ENCODE assay signal across 1 cellular context in the genomic region with DNA sequence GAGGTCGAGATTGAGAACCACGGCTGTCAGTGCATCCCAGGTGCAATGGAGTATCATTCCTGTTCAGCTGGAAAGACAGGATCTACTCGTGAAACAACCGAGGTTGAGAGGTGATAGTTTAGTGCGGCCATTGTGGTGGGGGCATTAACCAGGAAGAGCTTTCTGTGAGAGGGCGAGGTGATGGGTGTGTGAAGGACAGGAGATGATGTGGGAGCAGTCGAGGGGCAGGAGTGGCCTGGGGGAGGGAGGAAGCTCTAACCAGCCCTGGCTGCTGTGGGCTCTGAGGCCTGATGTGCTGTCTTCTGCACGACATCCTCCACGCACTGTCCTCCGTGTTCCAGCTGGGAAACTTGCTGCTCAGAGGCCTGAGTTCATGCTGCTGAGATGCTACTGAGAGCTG.
TF ChIP-seq lines count a peak whose summit lies in the region.

No MANE protein-coding gene starts in this region.

TF ChIP-seq in HepG2, 621 proteins besides CTCF, POLR2A, EP300 and RAD21 (continues in another document):
- TF ChIP-seq ZNF598 (CRISPR knock-in tag; IDR thresholded peaks at IDR 0.05; ENCODE audit: borderline replicate concordance) = peak; percentile 70; the same call in 1 of the 2 replicates
- TF ChIP-seq, protein P1, sequence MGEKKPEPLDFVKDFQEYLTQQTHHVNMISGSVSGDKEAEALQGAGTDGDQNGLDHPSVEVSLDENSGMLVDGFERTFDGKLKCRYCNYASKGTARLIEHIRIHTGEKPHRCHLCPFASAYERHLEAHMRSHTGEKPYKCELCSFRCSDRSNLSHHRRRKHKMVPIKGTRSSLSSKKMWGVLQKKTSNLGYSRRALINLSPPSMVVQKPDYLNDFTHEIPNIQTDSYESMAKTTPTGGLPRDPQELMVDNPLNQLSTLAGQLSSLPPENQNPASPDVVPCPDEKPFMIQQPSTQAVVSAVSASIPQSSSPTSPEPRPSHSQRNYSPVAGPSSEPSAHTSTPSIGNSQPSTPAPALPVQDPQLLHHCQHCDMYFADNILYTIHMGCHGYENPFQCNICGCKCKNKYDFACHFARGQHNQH (CRISPR knock-in tag; IDR thresholded peaks at IDR 0.05) = no peak
- TF ChIP-seq CENPX (CRISPR knock-in tag; IDR thresholded peaks at IDR 0.05) = no peak
- peak; percentile 85 for TF ChIP-seq RBM22 (optimal IDR thresholded peaks at IDR 0.05; ENCODE audit: low read length)
- TF ChIP-seq NRL (CRISPR knock-in tag; IDR thresholded peaks at IDR 0.05; ENCODE audit: borderline replicate concordance) = peak; percentile 25; the same call in 1 of the 2 replicates
- TF ChIP-seq, protein P2, sequence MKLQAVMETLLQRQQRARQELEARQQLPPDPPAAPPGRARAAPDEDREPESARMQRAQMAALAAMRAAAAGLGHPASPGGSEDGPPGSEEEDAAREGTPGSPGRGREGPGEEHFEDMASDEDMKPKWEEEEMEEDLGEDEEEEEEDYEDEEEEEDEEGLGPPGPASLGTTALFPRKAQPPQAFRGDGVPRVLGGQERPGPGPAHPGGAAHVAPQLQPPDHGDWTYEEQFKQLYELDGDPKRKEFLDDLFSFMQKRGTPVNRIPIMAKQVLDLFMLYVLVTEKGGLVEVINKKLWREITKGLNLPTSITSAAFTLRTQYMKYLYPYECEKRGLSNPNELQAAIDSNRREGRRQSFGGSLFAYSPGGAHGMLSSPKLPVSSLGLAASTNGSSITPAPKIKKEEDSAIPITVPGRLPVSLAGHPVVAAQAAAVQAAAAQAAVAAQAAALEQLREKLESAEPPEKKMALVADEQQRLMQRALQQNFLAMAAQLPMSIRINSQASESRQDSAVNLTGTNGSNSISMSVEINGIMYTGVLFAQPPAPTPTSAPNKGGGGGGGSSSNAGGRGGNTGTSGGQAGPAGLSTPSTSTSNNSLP (IDR thresholded peaks at IDR 0.05; ENCODE audit: low read depth, low read length) = no peak
- peak; percentile 16; the same call in 1 of the 2 replicates for TF ChIP-seq SALL1 (CRISPR knock-in tag; IDR thresholded peaks at IDR 0.05)
- no peak for TF ChIP-seq PAF1 (CRISPR knock-in tag; IDR thresholded peaks at IDR 0.05)
- peak; percentile 64; the same call in 1 of the 2 replicates for TF ChIP-seq ZNF274 (CRISPR knock-in tag; IDR thresholded peaks at IDR 0.05)
- 0 out of 2 replicates have a peak, but pooled peaks have one; percentile 4 for TF ChIP-seq POLR2AphosphoS5 (IDR thresholded peaks at IDR 0.05; ENCODE audit: low read depth, low read length)
- TF ChIP-seq, protein P3, sequence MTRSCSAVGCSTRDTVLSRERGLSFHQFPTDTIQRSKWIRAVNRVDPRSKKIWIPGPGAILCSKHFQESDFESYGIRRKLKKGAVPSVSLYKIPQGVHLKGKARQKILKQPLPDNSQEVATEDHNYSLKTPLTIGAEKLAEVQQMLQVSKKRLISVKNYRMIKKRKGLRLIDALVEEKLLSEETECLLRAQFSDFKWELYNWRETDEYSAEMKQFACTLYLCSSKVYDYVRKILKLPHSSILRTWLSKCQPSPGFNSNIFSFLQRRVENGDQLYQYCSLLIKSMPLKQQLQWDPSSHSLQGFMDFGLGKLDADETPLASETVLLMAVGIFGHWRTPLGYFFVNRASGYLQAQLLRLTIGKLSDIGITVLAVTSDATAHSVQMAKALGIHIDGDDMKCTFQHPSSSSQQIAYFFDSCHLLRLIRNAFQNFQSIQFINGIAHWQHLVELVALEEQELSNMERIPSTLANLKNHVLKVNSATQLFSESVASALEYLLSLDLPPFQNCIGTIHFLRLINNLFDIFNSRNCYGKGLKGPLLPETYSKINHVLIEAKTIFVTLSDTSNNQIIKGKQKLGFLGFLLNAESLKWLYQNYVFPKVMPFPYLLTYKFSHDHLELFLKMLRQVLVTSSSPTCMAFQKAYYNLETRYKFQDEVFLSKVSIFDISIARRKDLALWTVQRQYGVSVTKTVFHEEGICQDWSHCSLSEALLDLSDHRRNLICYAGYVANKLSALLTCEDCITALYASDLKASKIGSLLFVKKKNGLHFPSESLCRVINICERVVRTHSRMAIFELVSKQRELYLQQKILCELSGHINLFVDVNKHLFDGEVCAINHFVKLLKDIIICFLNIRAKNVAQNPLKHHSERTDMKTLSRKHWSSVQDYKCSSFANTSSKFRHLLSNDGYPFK (CRISPR knock-in tag; IDR thresholded peaks at IDR 0.05; ENCODE audit: borderline replicate concordance) = no peak
- TF ChIP-seq, protein P4, sequence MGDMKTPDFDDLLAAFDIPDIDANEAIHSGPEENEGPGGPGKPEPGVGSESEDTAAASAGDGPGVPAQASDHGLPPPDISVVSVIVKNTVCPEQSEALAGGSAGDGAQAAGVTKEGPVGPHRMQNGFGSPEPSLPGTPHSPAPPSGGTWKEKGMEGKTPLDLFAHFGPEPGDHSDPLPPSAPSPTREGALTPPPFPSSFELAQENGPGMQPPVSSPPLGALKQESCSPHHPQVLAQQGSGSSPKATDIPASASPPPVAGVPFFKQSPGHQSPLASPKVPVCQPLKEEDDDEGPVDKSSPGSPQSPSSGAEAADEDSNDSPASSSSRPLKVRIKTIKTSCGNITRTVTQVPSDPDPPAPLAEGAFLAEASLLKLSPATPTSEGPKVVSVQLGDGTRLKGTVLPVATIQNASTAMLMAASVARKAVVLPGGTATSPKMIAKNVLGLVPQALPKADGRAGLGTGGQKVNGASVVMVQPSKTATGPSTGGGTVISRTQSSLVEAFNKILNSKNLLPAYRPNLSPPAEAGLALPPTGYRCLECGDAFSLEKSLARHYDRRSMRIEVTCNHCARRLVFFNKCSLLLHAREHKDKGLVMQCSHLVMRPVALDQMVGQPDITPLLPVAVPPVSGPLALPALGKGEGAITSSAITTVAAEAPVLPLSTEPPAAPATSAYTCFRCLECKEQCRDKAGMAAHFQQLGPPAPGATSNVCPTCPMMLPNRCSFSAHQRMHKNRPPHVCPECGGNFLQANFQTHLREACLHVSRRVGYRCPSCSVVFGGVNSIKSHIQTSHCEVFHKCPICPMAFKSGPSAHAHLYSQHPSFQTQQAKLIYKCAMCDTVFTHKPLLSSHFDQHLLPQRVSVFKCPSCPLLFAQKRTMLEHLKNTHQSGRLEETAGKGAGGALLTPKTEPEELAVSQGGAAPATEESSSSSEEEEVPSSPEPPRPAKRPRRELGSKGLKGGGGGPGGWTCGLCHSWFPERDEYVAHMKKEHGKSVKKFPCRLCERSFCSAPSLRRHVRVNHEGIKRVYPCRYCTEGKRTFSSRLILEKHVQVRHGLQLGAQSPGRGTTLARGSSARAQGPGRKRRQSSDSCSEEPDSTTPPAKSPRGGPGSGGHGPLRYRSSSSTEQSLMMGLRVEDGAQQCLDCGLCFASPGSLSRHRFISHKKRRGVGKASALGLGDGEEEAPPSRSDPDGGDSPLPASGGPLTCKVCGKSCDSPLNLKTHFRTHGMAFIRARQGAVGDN (CRISPR knock-in tag; IDR thresholded peaks at IDR 0.05) = no peak; the same call in 1 of the 2 replicates
- TF ChIP-seq, protein P5, sequence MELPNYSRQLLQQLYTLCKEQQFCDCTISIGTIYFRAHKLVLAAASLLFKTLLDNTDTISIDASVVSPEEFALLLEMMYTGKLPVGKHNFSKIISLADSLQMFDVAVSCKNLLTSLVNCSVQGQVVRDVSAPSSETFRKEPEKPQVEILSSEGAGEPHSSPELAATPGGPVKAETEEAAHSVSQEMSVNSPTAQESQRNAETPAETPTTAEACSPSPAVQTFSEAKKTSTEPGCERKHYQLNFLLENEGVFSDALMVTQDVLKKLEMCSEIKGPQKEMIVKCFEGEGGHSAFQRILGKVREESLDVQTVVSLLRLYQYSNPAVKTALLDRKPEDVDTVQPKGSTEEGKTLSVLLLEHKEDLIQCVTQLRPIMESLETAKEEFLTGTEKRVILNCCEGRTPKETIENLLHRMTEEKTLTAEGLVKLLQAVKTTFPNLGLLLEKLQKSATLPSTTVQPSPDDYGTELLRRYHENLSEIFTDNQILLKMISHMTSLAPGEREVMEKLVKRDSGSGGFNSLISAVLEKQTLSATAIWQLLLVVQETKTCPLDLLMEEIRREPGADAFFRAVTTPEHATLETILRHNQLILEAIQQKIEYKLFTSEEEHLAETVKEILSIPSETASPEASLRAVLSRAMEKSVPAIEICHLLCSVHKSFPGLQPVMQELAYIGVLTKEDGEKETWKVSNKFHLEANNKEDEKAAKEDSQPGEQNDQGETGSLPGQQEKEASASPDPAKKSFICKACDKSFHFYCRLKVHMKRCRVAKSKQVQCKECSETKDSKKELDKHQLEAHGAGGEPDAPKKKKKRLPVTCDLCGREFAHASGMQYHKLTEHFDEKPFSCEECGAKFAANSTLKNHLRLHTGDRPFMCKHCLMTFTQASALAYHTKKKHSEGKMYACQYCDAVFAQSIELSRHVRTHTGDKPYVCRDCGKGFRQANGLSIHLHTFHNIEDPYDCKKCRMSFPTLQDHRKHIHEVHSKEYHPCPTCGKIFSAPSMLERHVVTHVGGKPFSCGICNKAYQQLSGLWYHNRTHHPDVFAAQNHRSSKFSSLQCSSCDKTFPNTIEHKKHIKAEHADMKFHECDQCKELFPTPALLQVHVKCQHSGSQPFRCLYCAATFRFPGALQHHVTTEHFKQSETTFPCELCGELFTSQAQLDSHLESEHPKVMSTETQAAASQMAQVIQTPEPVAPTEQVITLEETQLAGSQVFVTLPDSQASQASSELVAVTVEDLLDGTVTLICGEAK (IDR thresholded peaks at IDR 0.05) = no peak
- TF ChIP-seq, protein P5 (CRISPR knock-in tag; IDR thresholded peaks at IDR 0.05) = 0 out of 2 replicates have a peak, but pooled peaks have one; percentile 15
- TF ChIP-seq TBP (CRISPR knock-in tag; IDR thresholded peaks at IDR 0.05) = no peak
- no peak for TF ChIP-seq KLF11 (CRISPR knock-in tag; IDR thresholded peaks at IDR 0.05)
- peak; percentile 42 for TF ChIP-seq ZNF883 (CRISPR knock-in tag; IDR thresholded peaks at IDR 0.05; ENCODE audit: not compliant biosample characterization)
- TF ChIP-seq, protein P6, sequence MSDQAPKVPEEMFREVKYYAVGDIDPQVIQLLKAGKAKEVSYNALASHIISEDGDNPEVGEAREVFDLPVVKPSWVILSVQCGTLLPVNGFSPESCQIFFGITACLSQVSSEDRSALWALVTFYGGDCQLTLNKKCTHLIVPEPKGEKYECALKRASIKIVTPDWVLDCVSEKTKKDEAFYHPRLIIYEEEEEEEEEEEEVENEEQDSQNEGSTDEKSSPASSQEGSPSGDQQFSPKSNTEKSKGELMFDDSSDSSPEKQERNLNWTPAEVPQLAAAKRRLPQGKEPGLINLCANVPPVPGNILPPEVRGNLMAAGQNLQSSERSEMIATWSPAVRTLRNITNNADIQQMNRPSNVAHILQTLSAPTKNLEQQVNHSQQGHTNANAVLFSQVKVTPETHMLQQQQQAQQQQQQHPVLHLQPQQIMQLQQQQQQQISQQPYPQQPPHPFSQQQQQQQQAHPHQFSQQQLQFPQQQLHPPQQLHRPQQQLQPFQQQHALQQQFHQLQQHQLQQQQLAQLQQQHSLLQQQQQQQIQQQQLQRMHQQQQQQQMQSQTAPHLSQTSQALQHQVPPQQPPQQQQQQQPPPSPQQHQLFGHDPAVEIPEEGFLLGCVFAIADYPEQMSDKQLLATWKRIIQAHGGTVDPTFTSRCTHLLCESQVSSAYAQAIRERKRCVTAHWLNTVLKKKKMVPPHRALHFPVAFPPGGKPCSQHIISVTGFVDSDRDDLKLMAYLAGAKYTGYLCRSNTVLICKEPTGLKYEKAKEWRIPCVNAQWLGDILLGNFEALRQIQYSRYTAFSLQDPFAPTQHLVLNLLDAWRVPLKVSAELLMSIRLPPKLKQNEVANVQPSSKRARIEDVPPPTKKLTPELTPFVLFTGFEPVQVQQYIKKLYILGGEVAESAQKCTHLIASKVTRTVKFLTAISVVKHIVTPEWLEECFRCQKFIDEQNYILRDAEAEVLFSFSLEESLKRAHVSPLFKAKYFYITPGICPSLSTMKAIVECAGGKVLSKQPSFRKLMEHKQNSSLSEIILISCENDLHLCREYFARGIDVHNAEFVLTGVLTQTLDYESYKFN (CRISPR knock-in tag; conservative IDR thresholded peaks at IDR 0.05) = 0 out of 2 replicates have a peak, but pooled peaks have one; percentile 17
- no peak for TF ChIP-seq PCBP1 (IDR thresholded peaks at IDR 0.05; ENCODE audit: borderline replicate concordance, low read depth, low read length)
- TF ChIP-seq ZSCAN29 (CRISPR knock-in tag; conservative IDR thresholded peaks at IDR 0.05) = no peak
